1 cellular context compared by ENCODE assay signal in genomic region chr19:35643255-35644205, GRCh38.
TF ChIP-seq lines count a peak whose summit lies in the region.

No MANE protein-coding gene starts in this region.

TF ChIP-seq in HepG2, 621 proteins besides CTCF, POLR2A, EP300 and RAD21 (continued from another document and continues in another):
- no peak for TF ChIP-seq CSRNP2 (CRISPR knock-in tag; conservative IDR thresholded peaks at IDR 0.05; ENCODE audit: low read depth)
- TF ChIP-seq FOSL1 (CRISPR knock-in tag; IDR thresholded peaks at IDR 0.05; ENCODE audit: borderline replicate concordance), result no peak
- no peak; the same call in 1 of the 2 replicates for TF ChIP-seq ZNF256 (CRISPR knock-in tag; conservative IDR thresholded peaks at IDR 0.05)
- TF ChIP-seq ONECUT2 (CRISPR knock-in tag; IDR thresholded peaks at IDR 0.05), result no peak
- no peak for TF ChIP-seq CREM (IDR thresholded peaks at IDR 0.05)
- TF ChIP-seq CREM (CRISPR knock-in tag; IDR thresholded peaks at IDR 0.05), result no peak
- TF ChIP-seq ZHX2 (IDR thresholded peaks at IDR 0.05; ENCODE audit: low read depth), result no peak; the same call in 1 of the 2 replicates
- no peak for TF ChIP-seq ZHX2 (CRISPR knock-in tag; IDR thresholded peaks at IDR 0.05; ENCODE audit: borderline replicate concordance)
- TF ChIP-seq ZNF432 (CRISPR knock-in tag; IDR thresholded peaks at IDR 0.05; ENCODE audit: borderline replicate concordance), result no peak
- TF ChIP-seq AFF4 (CRISPR knock-in tag; IDR thresholded peaks at IDR 0.05), result no peak
- no peak; the same call in 1 of the 2 replicates for TF ChIP-seq NFYC (CRISPR knock-in tag; IDR thresholded peaks at IDR 0.05)
- no peak for TF ChIP-seq ZNF550 (CRISPR knock-in tag; IDR thresholded peaks at IDR 0.05; ENCODE audit: borderline replicate concordance)
- TF ChIP-seq THRA (CRISPR knock-in tag; IDR thresholded peaks at IDR 0.05; ENCODE audit: borderline replicate concordance), result peak; percentile 50; the same call in 1 of the 2 replicates
- TF ChIP-seq ZNF879 (CRISPR knock-in tag; IDR thresholded peaks at IDR 0.05), result no peak
- peak; percentile 49 for TF ChIP-seq ZNF407 (CRISPR knock-in tag; IDR thresholded peaks at IDR 0.05; ENCODE audit: not compliant biosample characterization)
- peak; percentile 83 for TF ChIP-seq ZBED4 (CRISPR knock-in tag; IDR thresholded peaks at IDR 0.05; ENCODE audit: borderline replicate concordance)
- 0 out of 2 replicates have a peak, but pooled peaks have one; percentile 62 for TF ChIP-seq BCL3 (CRISPR knock-in tag; IDR thresholded peaks at IDR 0.05)
- TF ChIP-seq ASH2L (IDR thresholded peaks at IDR 0.05; ENCODE audit: insufficient read length, low read depth, low read length), result peak; percentile 67
- peak; percentile 92 for TF ChIP-seq ZFX (CRISPR knock-in tag; IDR thresholded peaks at IDR 0.05; ENCODE audit: low read depth)
- no peak for TF ChIP-seq ZNF839 (CRISPR knock-in tag; IDR thresholded peaks at IDR 0.05; ENCODE audit: borderline replicate concordance)
- TF ChIP-seq GLMP (CRISPR knock-in tag; IDR thresholded peaks at IDR 0.05; ENCODE audit: borderline replicate concordance), result no peak
